Comparison of ENCODE assay signal across 9 cellular contexts in genomic region chr7:43586251-43586900, GRCh38. TPM values are rescaled to one million over a fixed set of nuclear protein-coding genes. Genes with fewer than 3 reads are reported as not detected.
DNase-seq lines count a peak whose midpoint lies in the region; ATAC-seq, FAIRE-seq and TF ChIP-seq lines count a peak whose summit lies in the region.
"Had no signal": no experiment of that assay in that cellular context is flagged by ENCODE, and none has a peak within 500 bp of the region (broad histone marks: within the 10 kb centered on the region; RNA-seq: fewer than 3 reads in every experiment).

No MANE protein-coding gene starts in this region.

- intact Hi-C loops in cardiac septum (cut with DNase I), result no loop called here
- intact Hi-C loops in posterior cingulate gyrus (cut with DNase I), result no loop called here

- H3K27ac Mint-ChIP-seq in stimulated activated effector memory CD8-positive, alpha-beta T cell treated with anti-CD3 and anti-CD28 coated beads, Interleukin-12 subunit alpha, Interleukin-12 subunit beta, amount 100 ng/mL, for 72 hours, result peak overlapping the region; percentile 94
- H3K27ac Mint-ChIP-seq: endodermal cell had no signal

- H3K36me3 Mint-ChIP-seq in stimulated activated effector memory CD8-positive, alpha-beta T cell treated with anti-CD3 and anti-CD28 coated beads, Interleukin-12 subunit alpha, Interleukin-12 subunit beta, amount 100 ng/mL, for 72 hours, result peaks cover 47% of the 10 kb centered on the region

- peak; percentile 80 for FAIRE-seq in RCC 7860 (lab: Jason Lieb, UNC)

- no peak overlapping the region for H3K4me3 ChIP-seq in choroid plexus epithelial cell (ENCODE audit: low read depth, low read length)

- DNase-seq in GM13977 (ENCODE audit: low spot score) (peak; percentile 34), RCC 7860 (ENCODE audit: low spot score) (peak; percentile 89), choroid plexus epithelial cell (ENCODE audit: low read depth) (peak; percentile 67), cardiac septum (ENCODE audit: low spot score) (no peak), posterior cingulate gyrus (no peak)
- no peak for DNase-seq in stimulated activated effector memory CD8-positive, alpha-beta T cell treated with anti-CD3 and anti-CD28 coated beads, Interleukin-12 subunit alpha, Interleukin-12 subunit beta, amount 100 ng/mL, for 72 hours (ENCODE audit: low spot score in 2 of 2)
- DNase-seq: endodermal cell, NCI-H2107 had no signal

- H3K4me1 Mint-ChIP-seq in stimulated activated effector memory CD8-positive, alpha-beta T cell treated with anti-CD3 and anti-CD28 coated beads, Interleukin-12 subunit alpha, Interleukin-12 subunit beta, amount 100 ng/mL, for 72 hours, result peaks cover 63% of the 10 kb centered on the region

- no peaks in the 10 kb centered on the region for H3K9me3 Mint-ChIP-seq in stimulated activated effector memory CD8-positive, alpha-beta T cell treated with anti-CD3 and anti-CD28 coated beads, Interleukin-12 subunit alpha, Interleukin-12 subunit beta, amount 100 ng/mL, for 72 hours
- H3K9me3 Mint-ChIP-seq: endodermal cell had no signal

- no peak for TF ChIP-seq CTCF in GM13977 (IDR thresholded peaks at IDR 0.05; ENCODE audit: extremely low read depth, insufficient read depth, missing control alignments)
- TF ChIP-seq CTCF in choroid plexus epithelial cell (conservative IDR thresholded peaks at IDR 0.05; ENCODE audit: low read depth, low read length), result no peak

- in situ Hi-C loops in GM13977 (cut with MboI; ENCODE audit: low pct_unique_long_range_greater_than_20kb, low sequenced_read_pairs, unreplicated experiment), result loop anchor here (10.0 kb wide), 1 partner anchor 108 kb away; no protein-coding TSS in a partner anchor

- ATAC-seq in stimulated activated effector memory CD8-positive, alpha-beta T cell treated with anti-CD3 and anti-CD28 coated beads, Interleukin-12 subunit alpha, Interleukin-12 subunit beta, amount 100 ng/mL, for 72 hours, result no peak
- no peak for ATAC-seq in GM19467 (IDR thresholded peaks at IDR 0.05; ENCODE audit: unreplicated experiment)

- H3K4me3 Mint-ChIP-seq in stimulated activated effector memory CD8-positive, alpha-beta T cell treated with anti-CD3 and anti-CD28 coated beads, Interleukin-12 subunit alpha, Interleukin-12 subunit beta, amount 100 ng/mL, for 72 hours, result peak overlapping the region; percentile 91
- H3K4me3 Mint-ChIP-seq: endodermal cell had no signal

RNA-seq across cellular contexts. Expression of gene STK17A, which starts 3.5 kb away (rescaled TPM):
- 40.3 TPM for total RNA-seq in cardiac septum

Comparison
In these comparisons a context has a peak if more than half of its experiments do, and no peak if none do; other contexts are left out.
1. DNase-seq: peak in GM13977 (single experiment), RCC 7860 (single experiment) and choroid plexus epithelial cell (single experiment); none in stimulated activated effector memory CD8-positive, alpha-beta T cell treated with anti-CD3 and anti-CD28 coated beads, Interleukin-12 subunit alpha, Interleukin-12 subunit beta, amount 100 ng/mL, for 72 hours (0 of 2), cardiac septum (single experiment) and posterior cingulate gyrus (0 of 10).